In genomic region chr20:23086056-23086551, GRCh38 we compare ENCODE assay signal across 9 cellular contexts. TPM values are rescaled to one million over a fixed set of nuclear protein-coding genes. Genes with fewer than 3 reads are reported as not detected.
DNase-seq lines count a peak whose midpoint lies in the region; ATAC-seq and TF ChIP-seq lines count a peak whose summit lies in the region.
"Had no signal": no experiment of that assay in that cellular context is flagged by ENCODE, and none has a peak within 500 bp of the region (broad histone marks: within the 10 kb centered on the region; RNA-seq: fewer than 3 reads in every experiment).

A gene with protein sequence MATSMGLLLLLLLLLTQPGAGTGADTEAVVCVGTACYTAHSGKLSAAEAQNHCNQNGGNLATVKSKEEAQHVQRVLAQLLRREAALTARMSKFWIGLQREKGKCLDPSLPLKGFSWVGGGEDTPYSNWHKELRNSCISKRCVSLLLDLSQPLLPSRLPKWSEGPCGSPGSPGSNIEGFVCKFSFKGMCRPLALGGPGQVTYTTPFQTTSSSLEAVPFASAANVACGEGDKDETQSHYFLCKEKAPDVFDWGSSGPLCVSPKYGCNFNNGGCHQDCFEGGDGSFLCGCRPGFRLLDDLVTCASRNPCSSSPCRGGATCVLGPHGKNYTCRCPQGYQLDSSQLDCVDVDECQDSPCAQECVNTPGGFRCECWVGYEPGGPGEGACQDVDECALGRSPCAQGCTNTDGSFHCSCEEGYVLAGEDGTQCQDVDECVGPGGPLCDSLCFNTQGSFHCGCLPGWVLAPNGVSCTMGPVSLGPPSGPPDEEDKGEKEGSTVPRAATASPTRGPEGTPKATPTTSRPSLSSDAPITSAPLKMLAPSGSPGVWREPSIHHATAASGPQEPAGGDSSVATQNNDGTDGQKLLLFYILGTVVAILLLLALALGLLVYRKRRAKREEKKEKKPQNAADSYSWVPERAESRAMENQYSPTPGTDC (minus strand): TSS chr20:23086324. CDS start chr20:23086192, 132 bp downstream.

- no peak within 1 kb of the TSS for H3K4me2 ChIP-seq in PC-9

- no peaks in the 10 kb centered on the region for H3K4me1 ChIP-seq in PC-9 (replicated peaks; ENCODE audit: insufficient read depth)

- no peaks in the 10 kb centered on the region for H4K20me1 ChIP-seq in PC-9 (ENCODE audit: insufficient read depth)

- no peaks in the 10 kb centered on the region for H3K79me2 ChIP-seq in PC-9 (ENCODE audit: low read depth)

- no peak for TF ChIP-seq CTCF in PC-9 (conservative IDR thresholded peaks at IDR 0.05)

- no TSS peak for BruUV-seq in PC-9 (replicated peaks; lab: Mats Ljungman, UMichigan)

- H3K36me3 ChIP-seq in PC-9 (ENCODE audit: low read depth) = no peaks in the 10 kb centered on the region
- H3K36me3 ChIP-seq: cardiac muscle cell had no signal

- H3K27me3 ChIP-seq in PC-9 (ENCODE audit: insufficient read depth, low read depth) = 0 out of 2 replicates have a peak, but pooled peaks cover 4% of the 10 kb centered on the region
- H3K27me3 ChIP-seq: cardiac muscle cell had no signal

- no peak within 1 kb of the TSS for H2AFZ ChIP-seq in PC-9

- intact Hi-C loops in sciatic nerve (cut with DNase I) = no loop called here
- intact Hi-C loops in PC-9 (cut with micrococcal nuclease; ENCODE audit: unreplicated experiment) = no loop called here

- ATAC-seq in GM19452 (IDR thresholded peaks at IDR 0.05; ENCODE audit: unreplicated experiment) = peak; percentile 77
- peak; percentile 61 for ATAC-seq in sciatic nerve
- ATAC-seq in HG02571 (IDR thresholded peaks at IDR 0.05; ENCODE audit: unreplicated experiment) = no peak

- CTCF ChIA-PET in HEK293T (lab: Yijun Ruan, JAX) = no interaction called here
- CTCF ChIA-PET in PC-9 (lab: Charles Lee) = no interaction called here

- H3K4me3 ChIP-seq in PC-9 = no peak within 1 kb of the TSS
- H3K4me3 ChIP-seq: cardiac muscle cell had no signal

- H3K9me2 ChIP-seq in PC-9 (ENCODE audit: insufficient read depth) = no peaks in the 10 kb centered on the region

- DNase-seq in RPMI8226 (peak; percentile 32), glomerular endothelial cell (ENCODE audit: extremely low read depth, low read depth, low spot score) (no peak), sciatic nerve (ENCODE audit: low spot score) (no peak), HEK293T (ENCODE audit: extremely low spot score) (no peak), ecto neural progenitor cell (ENCODE audit: low spot score) (no peak), PC-9 (no peak)

- H3F3A ChIP-seq in PC-9 (ENCODE audit: insufficient read depth, low read depth) = peaks cover 6% of the 10 kb centered on the region; the same call in 1 of the 2 replicates

- no peaks in the 10 kb centered on the region for H3K9me3 ChIP-seq in PC-9 (ENCODE audit: insufficient read depth, low read depth)

- H3K27ac ChIP-seq in PC-9 = no peak within 1 kb of the TSS
- H3K27ac ChIP-seq: cardiac muscle cell had no signal

- POLR2A ChIA-PET in HEK293T (lab: Yijun Ruan, JAX) (no interaction called here), PC-9 (lab: Charles Lee; ENCODE audit: unreplicated experiment) (no interaction called here)

TF ChIP-seq in HEK293T, 16 proteins besides CTCF, POLR2A, EP300 and RAD21:
- TF ChIP-seq ARNT (IDR thresholded peaks at IDR 0.05) = no peak
- TF ChIP-seq ELF4 (IDR thresholded peaks at IDR 0.05) = no peak
- no peak for TF ChIP-seq FOXM1 (IDR thresholded peaks at IDR 0.05; ENCODE audit: borderline replicate concordance)
- no peak for TF ChIP-seq FOXK2 (IDR thresholded peaks at IDR 0.05)
- no peak for TF ChIP-seq LEF1 (IDR thresholded peaks at IDR 0.05; ENCODE audit: borderline replicate concordance)
- no peak for TF ChIP-seq BHLHE40 (IDR thresholded peaks at IDR 0.05; ENCODE audit: borderline replicate concordance)
- no peak for TF ChIP-seq ZNF384 (IDR thresholded peaks at IDR 0.05)
- TF ChIP-seq SUZ12 (IDR thresholded peaks at IDR 0.05) = no peak
- TF ChIP-seq L3MBTL2 (conservative IDR thresholded peaks at IDR 0.05) = no peak
- TF ChIP-seq SP1 (IDR thresholded peaks at IDR 0.05) = no peak
- no peak for TF ChIP-seq CTBP1 (IDR thresholded peaks at IDR 0.05; ENCODE audit: borderline replicate concordance)
- no peak for TF ChIP-seq TARDBP (IDR thresholded peaks at IDR 0.05)
- TF ChIP-seq FOXA1 (IDR thresholded peaks at IDR 0.05) = no peak
- no peak for TF ChIP-seq NFRKB (IDR thresholded peaks at IDR 0.05)
- TF ChIP-seq HDGF (IDR thresholded peaks at IDR 0.05; ENCODE audit: borderline replicate concordance) = no peak
- TF ChIP-seq, protein P1, sequence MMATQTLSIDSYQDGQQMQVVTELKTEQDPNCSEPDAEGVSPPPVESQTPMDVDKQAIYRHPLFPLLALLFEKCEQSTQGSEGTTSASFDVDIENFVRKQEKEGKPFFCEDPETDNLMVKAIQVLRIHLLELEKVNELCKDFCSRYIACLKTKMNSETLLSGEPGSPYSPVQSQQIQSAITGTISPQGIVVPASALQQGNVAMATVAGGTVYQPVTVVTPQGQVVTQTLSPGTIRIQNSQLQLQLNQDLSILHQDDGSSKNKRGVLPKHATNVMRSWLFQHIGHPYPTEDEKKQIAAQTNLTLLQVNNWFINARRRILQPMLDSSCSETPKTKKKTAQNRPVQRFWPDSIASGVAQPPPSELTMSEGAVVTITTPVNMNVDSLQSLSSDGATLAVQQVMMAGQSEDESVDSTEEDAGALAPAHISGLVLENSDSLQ (IDR thresholded peaks at IDR 0.05) = no peak

RNA-seq across cellular contexts. Expression of the gene that starts here (rescaled TPM):
- total RNA-seq in glomerular endothelial cell (604 and 1,041 TPM in 2 replicates), sciatic nerve (81.0 TPM), PC-9 (2021) (0.07 TPM in 1 of 2 replicates, not detected in the other)

Comparison
In these comparisons a context has a peak if more than half of its experiments do, and no peak if none do; other contexts are left out.
1. RNA of the gene that starts here (total RNA-seq): 604 to 1,041 TPM in glomerular endothelial cell and 81.0 TPM in sciatic nerve (single experiment); 0.07 TPM in PC-9; every median in the first group is over 10 times any median in the second.